1 cellular context compared by ENCODE assay signal in genomic region chr6:15996030-15996429, GRCh38.
TF ChIP-seq lines count a peak whose summit lies in the region.

No MANE protein-coding gene starts in this region.

TF ChIP-seq in K562, 482 proteins besides CTCF, POLR2A, EP300 and RAD21 (continued from another document and continues in another):
- TF ChIP-seq ZHX1 (conservative IDR thresholded peaks at IDR 0.05; ENCODE audit: low read length) (no peak), TEAD1 (CRISPR knock-in tag; IDR thresholded peaks at IDR 0.05) (no peak), PHB (CRISPR knock-in tag; IDR thresholded peaks at IDR 0.05) (no peak), SMARCA4 (IDR thresholded peaks at IDR 0.05) (peak; percentile 67; the same call in 1 of the 2 replicates), ZNF436 (CRISPR knock-in tag; IDR thresholded peaks at IDR 0.05) (no peak), USF1 (CRISPR knock-in tag; IDR thresholded peaks at IDR 0.05) (no peak), ZNF586 (CRISPR knock-in tag; conservative IDR thresholded peaks at IDR 0.05) (no peak), ZBTB7A (IDR thresholded peaks at IDR 0.05; ENCODE audit: borderline replicate concordance, control insufficient read depth, low read depth, low read length) (peak; percentile 63; the same call in 1 of the 2 replicates), ZBTB11 (CRISPR knock-in tag; IDR thresholded peaks at IDR 0.05) (no peak), ATF7 (IDR thresholded peaks at IDR 0.05) (no peak), MAFK (IDR thresholded peaks at IDR 0.05; ENCODE audit: low read length) (peak; percentile 36; the same call in 1 of the 2 replicates), ZNF384 (IDR thresholded peaks at IDR 0.05; ENCODE audit: low read depth, low read length) (peak; percentile 74), CCAR2 (IDR thresholded peaks at IDR 0.05; ENCODE audit: low read depth, low read length) (no peak), PTBP1 (IDR thresholded peaks at IDR 0.05; ENCODE audit: low read depth, low read length) (no peak), ZNF133 (CRISPR knock-in tag; IDR thresholded peaks at IDR 0.05) (no peak), MIER1 (IDR thresholded peaks at IDR 0.05; ENCODE audit: low read depth) (no peak), IFI16 (CRISPR knock-in tag; IDR thresholded peaks at IDR 0.05) (no peak), MCM5 (IDR thresholded peaks at IDR 0.05; ENCODE audit: low read depth) (no peak), MAZ (CRISPR knock-in tag; conservative IDR thresholded peaks at IDR 0.05 in 1 of 2, IDR thresholded peaks at IDR 0.05 in 1 of 2) (no peak), TAF15 (IDR thresholded peaks at IDR 0.05; ENCODE audit: low read depth, low read length) (no peak), ZFPM2 (CRISPR knock-in tag; IDR thresholded peaks at IDR 0.05) (no peak), IRF9 (tag; IDR thresholded peaks at IDR 0.05) (no peak), ZC3H8 (IDR thresholded peaks at IDR 0.05) (no peak), CHD1 (IDR thresholded peaks at IDR 0.05; ENCODE audit: low read length) (no peak), SRSF9 (IDR thresholded peaks at IDR 0.05; ENCODE audit: borderline replicate concordance, low read depth, low read length) (no peak), FOXJ2 (tag; IDR thresholded peaks at IDR 0.05) (no peak), TGIF2 (CRISPR knock-in tag; IDR thresholded peaks at IDR 0.05) (no peak), NFE2 (IDR thresholded peaks at IDR 0.05; ENCODE audit: low read depth) (peak; percentile 51; the same call in 1 of the 2 replicates), ESRRA (IDR thresholded peaks at IDR 0.05; ENCODE audit: borderline replicate concordance, low read depth) (no peak), HMG20B (CRISPR knock-in tag; IDR thresholded peaks at IDR 0.05) (no peak), SFPQ (IDR thresholded peaks at IDR 0.05; ENCODE audit: low read depth, low read length) (no peak), SIN3B (IDR thresholded peaks at IDR 0.05; ENCODE audit: low read depth) (no peak), ESRRB (CRISPR knock-in tag; IDR thresholded peaks at IDR 0.05; ENCODE audit: borderline replicate concordance) (no peak), TCFL5 (CRISPR knock-in tag; conservative IDR thresholded peaks at IDR 0.05) (no peak), PREB (CRISPR knock-in tag; IDR thresholded peaks at IDR 0.05) (no peak), CHD4 (IDR thresholded peaks at IDR 0.05; ENCODE audit: insufficient read depth, insufficient replicate concordance, low read depth, low read length, poor library complexity, severe bottlenecking) (no peak), MLLT1 (IDR thresholded peaks at IDR 0.05) (no peak; a peak in 1 of 4 replicates), SRSF1 (IDR thresholded peaks at IDR 0.05; ENCODE audit: low read depth, low read length) (no peak), HMG20A (CRISPR knock-in tag; conservative IDR thresholded peaks at IDR 0.05) (no peak), POLR3A (IDR thresholded peaks at IDR 0.05; ENCODE audit: borderline replicate concordance, extremely low read depth, insufficient read depth, insufficient read length) (no peak), EWSR1 (IDR thresholded peaks at IDR 0.05; ENCODE audit: borderline replicate concordance, low read depth, partially characterized antibody) (no peak), ZNF778 (CRISPR knock-in tag; IDR thresholded peaks at IDR 0.05) (no peak), DMBX1 (CRISPR knock-in tag; IDR thresholded peaks at IDR 0.05; ENCODE audit: borderline replicate concordance) (no peak), ZNF511 (CRISPR knock-in tag; IDR thresholded peaks at IDR 0.05) (no peak), CXXC5 (CRISPR knock-in tag; IDR thresholded peaks at IDR 0.05) (no peak), HDAC2 (IDR thresholded peaks at IDR 0.05) (0 out of 2 replicates have a peak, but pooled peaks have one; percentile 16), CREM (IDR thresholded peaks at IDR 0.05; ENCODE audit: low read depth) (0 out of 2 replicates have a peak, but pooled peaks have one; percentile 16), MXI1 (IDR thresholded peaks at IDR 0.05; ENCODE audit: low read depth, low read length) (no peak), RREB1 (CRISPR knock-in tag; IDR thresholded peaks at IDR 0.05) (no peak), THRAP3 (IDR thresholded peaks at IDR 0.05; ENCODE audit: borderline replicate concordance) (no peak), MCM7 (IDR thresholded peaks at IDR 0.05) (no peak)
